ENCODE assay signal across 26 cellular contexts in the genomic region with DNA sequence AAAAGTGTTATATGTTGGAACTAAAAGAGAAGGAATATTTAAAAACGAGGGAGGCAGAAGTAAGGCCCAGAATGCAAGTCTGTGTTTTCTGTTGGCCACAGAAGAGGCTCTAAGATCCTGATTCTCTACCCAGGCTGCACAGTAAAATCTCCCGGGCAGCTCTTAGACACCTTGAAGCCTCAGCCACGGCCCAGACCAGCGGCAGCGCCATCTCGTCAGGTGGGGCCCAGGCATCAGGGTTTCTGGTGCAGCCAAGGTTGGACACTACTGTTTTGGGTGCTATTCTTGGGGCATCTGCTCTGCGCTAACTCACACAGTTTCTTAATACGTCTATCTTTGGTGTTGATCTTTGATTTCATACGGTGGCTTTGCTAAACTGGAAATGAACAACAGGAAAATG. TPM values are rescaled to one million over a fixed set of nuclear protein-coding genes. Genes with fewer than 3 reads are reported as not detected.
"Had no signal": no experiment of that assay in that cellular context is flagged by ENCODE, and none has a peak within 500 bp of the region (broad histone marks: within the 10 kb centered on the region; RNA-seq: fewer than 3 reads in every experiment).

No MANE protein-coding gene starts in this region.

- H3K9me3 ChIP-seq: adrenal gland, right lobe of liver, upper lobe of right lung had no signal

- H3K9ac ChIP-seq: neural progenitor cell had no signal

- H3K27me3 Mint-ChIP-seq: activated B cell treated with CpG ODN at 0.5 μM for 24 hours; activated CD4-positive, alpha-beta memory T cell treated with anti-CD3 and anti-CD28 coated beads for 36 hours; activated naive CD4-positive, alpha-beta T cell treated with anti-CD3 and anti-CD28 coated beads, Interleukin-2, amount 10 ng/mL, durations not matched to agents 7 days and 5 days had no signal

- H3K36me3 ChIP-seq: adrenal gland, neural progenitor cell, right lobe of liver, upper lobe of right lung had no signal

- H3K27ac Mint-ChIP-seq: activated B cell treated with CpG ODN at 0.5 μM for 24 hours; activated CD4-positive, alpha-beta memory T cell treated with anti-CD3 and anti-CD28 coated beads for 36 hours; activated naive CD4-positive, alpha-beta T cell treated with anti-CD3 and anti-CD28 coated beads, Interleukin-2, amount 10 ng/mL, durations not matched to agents 7 days and 5 days; dendritic cell treated with granulocyte-macrophage colony-stimulating factor and Interleukin-4, amounts not matched to agents 40 ng/mL and 50 ng/mL, for 4 days; neural progenitor cell; progenitor cell of endocrine pancreas; stimulated activated naive B cell treated with anti-CD40 and anti-IgM and Interleukin-4, amounts not matched to agents 10 μg/mL and 1 μg/mL and 100 μg/mL, for 72 hours had no signal

- H3K36me3 Mint-ChIP-seq: neural progenitor cell had no signal

- H3K4me3 Mint-ChIP-seq: activated B cell treated with CpG ODN at 0.5 μM for 24 hours; activated CD4-positive, alpha-beta memory T cell treated with anti-CD3 and anti-CD28 coated beads for 36 hours; activated naive CD4-positive, alpha-beta T cell treated with anti-CD3 and anti-CD28 coated beads, Interleukin-2, amount 10 ng/mL, durations not matched to agents 7 days and 5 days; dendritic cell treated with granulocyte-macrophage colony-stimulating factor and Interleukin-4, amounts not matched to agents 40 ng/mL and 50 ng/mL, for 4 days; neural progenitor cell had no signal

- H3K27ac ChIP-seq: neural progenitor cell, right lobe of liver, upper lobe of right lung had no signal

- H3K4me3 ChIP-seq: adrenal gland, neural progenitor cell, right lobe of liver, upper lobe of right lung had no signal

- H2AFZ ChIP-seq: neural progenitor cell had no signal

- DNase-seq: activated B cell treated with CpG ODN at 0.5 μM for 24 hours; activated CD4-positive, alpha-beta memory T cell treated with anti-CD3 and anti-CD28 coated beads for 36 hours; activated CD4-positive, alpha-beta T cell treated with anti-CD3 and anti-CD28 coated beads for 4 hours; activated effector memory CD4-positive, alpha-beta T cell treated with Interleukin-2 at 50 U/mL for 16 hours; activated naive CD4-positive, alpha-beta T cell treated with anti-CD3 and anti-CD28 coated beads, Interleukin-2, amount 10 ng/mL, durations not matched to agents 7 days and 5 days; effector CD8-positive, alpha-beta T cell; hippocampal formation; islet precursor cell; midbrain; right lobe of liver; stimulated activated CD4-positive, alpha-beta T cell treated with anti-CD3 and anti-CD28 coated beads, Interleukin-4, amount 100 ng/mL, for 4 hours; stimulated activated naive B cell treated with anti-CD40 and anti-IgM and Interleukin-4, amounts not matched to agents 10 μg/mL and 1 μg/mL and 100 μg/mL, for 72 hours; SW 1271; upper lobe of right lung had no signal

- ATAC-seq: esophagus mucosa; right lobe of liver; stimulated activated naive B cell treated with anti-CD40 and anti-IgM and Interleukin-4, amounts not matched to agents 10 μg/mL and 1 μg/mL and 100 μg/mL, for 72 hours; upper lobe of right lung had no signal

- H3K4me2 ChIP-seq: neural progenitor cell had no signal

- H3K4me1 ChIP-seq: neural progenitor cell, right lobe of liver had no signal

- H3K9me3 Mint-ChIP-seq: activated B cell treated with CpG ODN at 0.5 μM for 24 hours; activated CD4-positive, alpha-beta memory T cell treated with anti-CD3 and anti-CD28 coated beads for 36 hours; activated naive CD4-positive, alpha-beta T cell treated with anti-CD3 and anti-CD28 coated beads, Interleukin-2, amount 10 ng/mL, durations not matched to agents 7 days and 5 days; dendritic cell treated with granulocyte-macrophage colony-stimulating factor and Interleukin-4, amounts not matched to agents 40 ng/mL and 50 ng/mL, for 4 days; neural progenitor cell; stimulated activated naive B cell treated with anti-CD40 and anti-IgM and Interleukin-4, amounts not matched to agents 10 μg/mL and 1 μg/mL and 100 μg/mL, for 72 hours had no signal

RNA-seq across cellular contexts. Expression of gene FAM181A, which starts 16.8 kb away (rescaled TPM):
- total RNA-seq: activated B cell treated with CpG ODN at 0.5 μM for 24 hours; activated CD4-positive, alpha-beta memory T cell treated with anti-CD3 and anti-CD28 coated beads for 36 hours; adrenal gland; astrocyte; bronchial epithelial cell; chondrocyte; esophagus mucosa; lung microvascular endothelial cell; myocyte; osteoblast; progenitor cell of endocrine pancreas; right lobe of liver had no signal
- polyA plus RNA-seq: adrenal gland had no signal

RNA-seq across cellular contexts. Expression of gene ASB2, which starts 32.4 kb away (rescaled TPM):
- total RNA-seq: lung microvascular endothelial cell, progenitor cell of endocrine pancreas had no signal

RNA-seq across cellular contexts. Expression of gene CCDC197, which starts 53.2 kb away (rescaled TPM):
- total RNA-seq: activated B cell treated with CpG ODN at 0.5 μM for 24 hours, adrenal gland, astrocyte, bronchial epithelial cell, chondrocyte, esophagus mucosa, lung microvascular endothelial cell, myocyte, osteoblast, progenitor cell of endocrine pancreas, right lobe of liver, upper lobe of right lung had no signal
- polyA plus RNA-seq: adrenal gland, thymus had no signal
